Comparison of ENCODE assay signal across 1 cellular context in the genomic region with DNA sequence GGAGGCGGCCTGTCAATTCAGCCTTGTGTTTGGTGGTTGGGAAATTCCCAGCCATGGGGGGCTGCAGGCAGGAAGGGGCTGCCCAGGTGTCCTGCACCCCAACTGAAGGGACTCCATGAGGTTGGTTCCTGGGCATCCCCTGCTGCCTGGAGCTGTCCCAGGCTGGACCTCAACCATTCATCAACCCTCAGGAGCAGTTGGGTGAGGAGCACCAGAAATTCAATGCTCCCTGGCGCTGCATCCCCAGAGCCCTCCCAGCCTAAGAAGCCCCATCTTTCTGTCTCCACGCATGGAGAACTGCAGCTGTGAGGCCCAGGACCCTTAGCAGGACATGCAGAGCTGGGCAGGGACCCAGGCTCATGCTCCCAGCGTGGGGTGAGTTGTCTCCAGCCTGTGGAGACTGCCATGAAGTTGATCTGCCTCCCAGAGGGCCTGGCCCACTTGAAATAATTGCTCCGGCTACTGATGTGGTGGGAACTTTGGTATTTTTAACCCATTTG.
TF ChIP-seq lines count a peak whose summit lies in the region.

No MANE protein-coding gene starts in this region.

TF ChIP-seq in GM23338, 12 proteins besides CTCF, POLR2A, EP300 and RAD21:
- TF ChIP-seq, protein P1, sequence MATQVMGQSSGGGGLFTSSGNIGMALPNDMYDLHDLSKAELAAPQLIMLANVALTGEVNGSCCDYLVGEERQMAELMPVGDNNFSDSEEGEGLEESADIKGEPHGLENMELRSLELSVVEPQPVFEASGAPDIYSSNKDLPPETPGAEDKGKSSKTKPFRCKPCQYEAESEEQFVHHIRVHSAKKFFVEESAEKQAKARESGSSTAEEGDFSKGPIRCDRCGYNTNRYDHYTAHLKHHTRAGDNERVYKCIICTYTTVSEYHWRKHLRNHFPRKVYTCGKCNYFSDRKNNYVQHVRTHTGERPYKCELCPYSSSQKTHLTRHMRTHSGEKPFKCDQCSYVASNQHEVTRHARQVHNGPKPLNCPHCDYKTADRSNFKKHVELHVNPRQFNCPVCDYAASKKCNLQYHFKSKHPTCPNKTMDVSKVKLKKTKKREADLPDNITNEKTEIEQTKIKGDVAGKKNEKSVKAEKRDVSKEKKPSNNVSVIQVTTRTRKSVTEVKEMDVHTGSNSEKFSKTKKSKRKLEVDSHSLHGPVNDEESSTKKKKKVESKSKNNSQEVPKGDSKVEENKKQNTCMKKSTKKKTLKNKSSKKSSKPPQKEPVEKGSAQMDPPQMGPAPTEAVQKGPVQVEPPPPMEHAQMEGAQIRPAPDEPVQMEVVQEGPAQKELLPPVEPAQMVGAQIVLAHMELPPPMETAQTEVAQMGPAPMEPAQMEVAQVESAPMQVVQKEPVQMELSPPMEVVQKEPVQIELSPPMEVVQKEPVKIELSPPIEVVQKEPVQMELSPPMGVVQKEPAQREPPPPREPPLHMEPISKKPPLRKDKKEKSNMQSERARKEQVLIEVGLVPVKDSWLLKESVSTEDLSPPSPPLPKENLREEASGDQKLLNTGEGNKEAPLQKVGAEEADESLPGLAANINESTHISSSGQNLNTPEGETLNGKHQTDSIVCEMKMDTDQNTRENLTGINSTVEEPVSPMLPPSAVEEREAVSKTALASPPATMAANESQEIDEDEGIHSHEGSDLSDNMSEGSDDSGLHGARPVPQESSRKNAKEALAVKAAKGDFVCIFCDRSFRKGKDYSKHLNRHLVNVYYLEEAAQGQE (IDR thresholded peaks at IDR 0.05; ENCODE audit: unreplicated experiment), result no peak
- TF ChIP-seq STAT1 (IDR thresholded peaks at IDR 0.05; ENCODE audit: unreplicated experiment) (no peak), POLR2AphosphoS5 (IDR thresholded peaks at IDR 0.05; ENCODE audit: low read depth) (no peak), EZH2 (IDR thresholded peaks at IDR 0.05; ENCODE audit: low read depth, unreplicated experiment) (no peak), EZH2phosphoT487 (IDR thresholded peaks at IDR 0.05; ENCODE audit: unreplicated experiment) (no peak), ZNF114 (CRISPR knock-in tag; IDR thresholded peaks at IDR 0.05) (no peak), CREB1 (CRISPR knock-in tag; IDR thresholded peaks at IDR 0.05; ENCODE audit: low read depth) (no peak), ZNF331 (CRISPR knock-in tag; IDR thresholded peaks at IDR 0.05; ENCODE audit: low read depth) (no peak), JUNB (IDR thresholded peaks at IDR 0.05; ENCODE audit: unreplicated experiment) (no peak), NANOG (IDR thresholded peaks at IDR 0.05; ENCODE audit: borderline replicate concordance) (no peak)
- TF ChIP-seq, protein P2, sequence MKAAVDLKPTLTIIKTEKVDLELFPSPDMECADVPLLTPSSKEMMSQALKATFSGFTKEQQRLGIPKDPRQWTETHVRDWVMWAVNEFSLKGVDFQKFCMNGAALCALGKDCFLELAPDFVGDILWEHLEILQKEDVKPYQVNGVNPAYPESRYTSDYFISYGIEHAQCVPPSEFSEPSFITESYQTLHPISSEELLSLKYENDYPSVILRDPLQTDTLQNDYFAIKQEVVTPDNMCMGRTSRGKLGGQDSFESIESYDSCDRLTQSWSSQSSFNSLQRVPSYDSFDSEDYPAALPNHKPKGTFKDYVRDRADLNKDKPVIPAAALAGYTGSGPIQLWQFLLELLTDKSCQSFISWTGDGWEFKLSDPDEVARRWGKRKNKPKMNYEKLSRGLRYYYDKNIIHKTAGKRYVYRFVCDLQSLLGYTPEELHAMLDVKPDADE (IDR thresholded peaks at IDR 0.05), result no peak
- TF ChIP-seq, protein P3, sequence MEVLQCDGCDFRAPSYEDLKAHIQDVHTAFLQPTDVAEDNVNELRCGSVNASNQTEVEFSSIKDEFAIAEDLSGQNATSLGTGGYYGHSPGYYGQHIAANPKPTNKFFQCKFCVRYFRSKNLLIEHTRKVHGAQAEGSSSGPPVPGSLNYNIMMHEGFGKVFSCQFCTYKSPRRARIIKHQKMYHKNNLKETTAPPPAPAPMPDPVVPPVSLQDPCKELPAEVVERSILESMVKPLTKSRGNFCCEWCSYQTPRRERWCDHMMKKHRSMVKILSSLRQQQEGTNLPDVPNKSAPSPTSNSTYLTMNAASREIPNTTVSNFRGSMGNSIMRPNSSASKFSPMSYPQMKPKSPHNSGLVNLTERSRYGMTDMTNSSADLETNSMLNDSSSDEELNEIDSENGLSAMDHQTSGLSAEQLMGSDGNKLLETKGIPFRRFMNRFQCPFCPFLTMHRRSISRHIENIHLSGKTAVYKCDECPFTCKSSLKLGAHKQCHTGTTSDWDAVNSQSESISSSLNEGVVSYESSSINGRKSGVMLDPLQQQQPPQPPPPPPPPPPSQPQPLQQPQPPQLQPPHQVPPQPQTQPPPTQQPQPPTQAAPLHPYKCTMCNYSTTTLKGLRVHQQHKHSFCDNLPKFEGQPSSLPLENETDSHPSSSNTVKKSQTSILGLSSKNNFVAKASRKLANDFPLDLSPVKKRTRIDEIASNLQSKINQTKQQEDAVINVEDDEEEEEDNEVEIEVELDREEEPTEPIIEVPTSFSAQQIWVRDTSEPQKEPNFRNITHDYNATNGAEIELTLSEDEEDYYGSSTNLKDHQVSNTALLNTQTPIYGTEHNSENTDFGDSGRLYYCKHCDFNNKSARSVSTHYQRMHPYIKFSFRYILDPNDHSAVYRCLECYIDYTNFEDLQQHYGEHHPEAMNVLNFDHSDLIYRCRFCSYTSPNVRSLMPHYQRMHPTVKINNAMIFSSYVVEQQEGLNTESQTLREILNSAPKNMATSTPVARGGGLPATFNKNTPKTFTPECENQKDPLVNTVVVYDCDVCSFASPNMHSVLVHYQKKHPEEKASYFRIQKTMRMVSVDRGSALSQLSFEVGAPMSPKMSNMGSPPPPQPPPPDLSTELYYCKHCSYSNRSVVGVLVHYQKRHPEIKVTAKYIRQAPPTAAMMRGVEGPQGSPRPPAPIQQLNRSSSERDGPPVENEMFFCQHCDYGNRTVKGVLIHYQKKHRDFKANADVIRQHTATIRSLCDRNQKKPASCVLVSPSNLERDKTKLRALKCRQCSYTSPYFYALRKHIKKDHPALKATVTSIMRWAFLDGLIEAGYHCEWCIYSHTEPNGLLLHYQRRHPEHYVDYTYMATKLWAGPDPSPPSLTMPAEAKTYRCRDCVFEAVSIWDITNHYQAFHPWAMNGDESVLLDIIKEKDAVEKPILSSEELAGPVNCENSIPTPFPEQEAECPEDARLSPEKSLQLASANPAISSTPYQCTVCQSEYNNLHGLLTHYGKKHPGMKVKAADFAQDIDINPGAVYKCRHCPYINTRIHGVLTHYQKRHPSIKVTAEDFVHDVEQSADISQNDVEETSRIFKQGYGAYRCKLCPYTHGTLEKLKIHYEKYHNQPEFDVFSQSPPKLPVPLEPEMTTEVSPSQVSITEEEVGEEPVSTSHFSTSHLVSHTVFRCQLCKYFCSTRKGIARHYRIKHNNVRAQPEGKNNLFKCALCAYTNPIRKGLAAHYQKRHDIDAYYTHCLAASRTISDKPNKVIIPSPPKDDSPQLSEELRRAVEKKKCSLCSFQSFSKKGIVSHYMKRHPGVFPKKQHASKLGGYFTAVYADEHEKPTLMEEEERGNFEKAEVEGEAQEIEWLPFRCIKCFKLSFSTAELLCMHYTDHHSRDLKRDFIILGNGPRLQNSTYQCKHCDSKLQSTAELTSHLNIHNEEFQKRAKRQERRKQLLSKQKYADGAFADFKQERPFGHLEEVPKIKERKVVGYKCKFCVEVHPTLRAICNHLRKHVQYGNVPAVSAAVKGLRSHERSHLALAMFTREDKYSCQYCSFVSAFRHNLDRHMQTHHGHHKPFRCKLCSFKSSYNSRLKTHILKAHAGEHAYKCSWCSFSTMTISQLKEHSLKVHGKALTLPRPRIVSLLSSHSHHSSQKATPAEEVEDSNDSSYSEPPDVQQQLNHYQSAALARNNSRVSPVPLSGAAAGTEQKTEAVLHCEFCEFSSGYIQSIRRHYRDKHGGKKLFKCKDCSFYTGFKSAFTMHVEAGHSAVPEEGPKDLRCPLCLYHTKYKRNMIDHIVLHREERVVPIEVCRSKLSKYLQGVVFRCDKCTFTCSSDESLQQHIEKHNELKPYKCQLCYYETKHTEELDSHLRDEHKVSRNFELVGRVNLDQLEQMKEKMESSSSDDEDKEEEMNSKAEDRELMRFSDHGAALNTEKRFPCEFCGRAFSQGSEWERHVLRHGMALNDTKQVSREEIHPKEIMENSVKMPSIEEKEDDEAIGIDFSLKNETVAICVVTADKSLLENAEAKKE (CRISPR knock-in tag; IDR thresholded peaks at IDR 0.05), result no peak
